ENCODE assay signal across 9 cellular contexts in genomic region chr21:42845296-42845965, GRCh38. TPM values are rescaled to one million over a fixed set of nuclear protein-coding genes. Genes with fewer than 3 reads are reported as not detected.
DNase-seq lines count a peak whose midpoint lies in the region; ATAC-seq and TF ChIP-seq lines count a peak whose summit lies in the region.
"Had no signal": no experiment of that assay in that cellular context is flagged by ENCODE, and none has a peak within 500 bp of the region (broad histone marks: within the 10 kb centered on the region; RNA-seq: fewer than 3 reads in every experiment).

No MANE protein-coding gene starts in this region.

- peaks cover 39% of the 10 kb centered on the region for H3K36me3 Mint-ChIP-seq in activated CD8-positive, alpha-beta memory T cell treated with anti-CD3 and anti-CD28 coated beads, Interleukin-2, amount 10 ng/mL, durations not matched to agents 7 days and 5 days

- 74% methylated on average over 11 of the region's 21 CpGs for WGBS in right lobe of liver (ENCODE audit: insufficient coverage, low coverage, low lambda C conversion rate, missing lambda C conversion rate)

- H3K9me3 ChIP-seq in right lobe of liver = no peaks in the 10 kb centered on the region

- intact Hi-C loops in right lobe of liver (cut with DNase I) = no loop called here

- H3K4me1 ChIP-seq in right lobe of liver = peaks cover 0 to 19% (median 12%) of the 10 kb centered on the region in 4 donors

- TF ChIP-seq CTCF in right lobe of liver (IDR thresholded peaks at IDR 0.05) = no peak

- H3K27me3 Mint-ChIP-seq in activated CD8-positive, alpha-beta memory T cell treated with anti-CD3 and anti-CD28 coated beads, Interleukin-2, amount 10 ng/mL, durations not matched to agents 7 days and 5 days = no peaks in the 10 kb centered on the region

- no peak overlapping the region for H3K4me3 ChIP-seq in right lobe of liver

- H3K27ac Mint-ChIP-seq in activated CD8-positive, alpha-beta memory T cell treated with anti-CD3 and anti-CD28 coated beads, Interleukin-2, amount 10 ng/mL, durations not matched to agents 7 days and 5 days = no peak overlapping the region

- peaks cover 5% of the 10 kb centered on the region for H3K4me1 Mint-ChIP-seq in activated CD8-positive, alpha-beta memory T cell treated with anti-CD3 and anti-CD28 coated beads, Interleukin-2, amount 10 ng/mL, durations not matched to agents 7 days and 5 days

- H3K4me3 Mint-ChIP-seq in activated CD8-positive, alpha-beta memory T cell treated with anti-CD3 and anti-CD28 coated beads, Interleukin-2, amount 10 ng/mL, durations not matched to agents 7 days and 5 days = no peak overlapping the region

- DNase-seq in activated CD8-positive, alpha-beta memory T cell treated with anti-CD3 and anti-CD28 coated beads for 24 hours = peak; percentile 50
- no peak for DNase-seq in activated CD8-positive, alpha-beta memory T cell treated with anti-CD3 and anti-CD28 coated beads, Interleukin-2, amount 10 ng/mL, durations not matched to agents 7 days and 5 days
- DNase-seq in caudate nucleus (lab: John Stamatoyannopoulos, UW) (peak in 25 of 61 donors; percentile 3 to 67 (median 29)), right lobe of liver (peak; percentile 51 to 82 (median 68)), stromal cell of bone marrow (ENCODE audit: low read depth) (peak; percentile 17), AML-193 (lab: John Stamatoyannopoulos, UW) (no peak)
- DNase-seq in stimulated activated CD4-positive, alpha-beta T cell treated with anti-CD3 and anti-CD28 coated beads, Interleukin-1b, Interleukin-23, amount 100 ng/mL, for 48 hours = no peak
- DNase-seq: GOT3 had no signal

- no peak for TF ChIP-seq POLR2A in right lobe of liver (IDR thresholded peaks at IDR 0.05)

- no peaks in the 10 kb centered on the region for H3K9me3 Mint-ChIP-seq in activated CD8-positive, alpha-beta memory T cell treated with anti-CD3 and anti-CD28 coated beads, Interleukin-2, amount 10 ng/mL, durations not matched to agents 7 days and 5 days (ENCODE audit: low read depth)

- no peak for ATAC-seq in activated CD8-positive, alpha-beta memory T cell treated with anti-CD3 and anti-CD28 coated beads, Interleukin-2, amount 10 ng/mL, durations not matched to agents 7 days and 5 days
- ATAC-seq in right lobe of liver (peak; percentile 59 to 78 (median 70)), GM19397 (IDR thresholded peaks at IDR 0.05; ENCODE audit: unreplicated experiment) (no peak)

- peaks cover 0 to 39% (median 8%) of the 10 kb centered on the region in 4 donors for H3K36me3 ChIP-seq in right lobe of liver

- H3K27ac ChIP-seq in caudate nucleus (ENCODE audit: low read depth, low read length) (peak overlapping the region; percentile 56), right lobe of liver (peak overlapping the region in 1 of 3 donors; percentile 43)

- CTCF ChIA-PET in activated CD8-positive, alpha-beta memory T cell treated with anti-CD3 and anti-CD28 coated beads, Interleukin-2, amount 10 ng/mL, durations not matched to agents 7 days and 5 days (lab: Charles Lee) = interaction anchor here (0.9 kb wide), 1 partner anchor 8 kb away, joined by 3 read pairs; no protein-coding TSS in a partner anchor

- H3K27me3 ChIP-seq in right lobe of liver = no peaks in the 10 kb centered on the region

RNA-seq across cellular contexts. Expression of gene WDR4, which starts 33.9 kb away (rescaled TPM):
- total RNA-seq in activated CD8-positive, alpha-beta memory T cell treated with anti-CD3 and anti-CD28 coated beads, Interleukin-2, amount 10 ng/mL, durations not matched to agents 7 days and 5 days = 10 to 100 TPM; 39.7 to 43.6 TPM
- 10 to 100 TPM in 1 of 6 experiments, 1 to 10 TPM in 5; 6.3 to 10.5 (median 8.0) TPM for total RNA-seq in right lobe of liver

RNA-seq across cellular contexts. Expression of gene NDUFV3, which starts 47.7 kb away (rescaled TPM):
- 10 to 100 TPM; 27.1 to 31.9 TPM for total RNA-seq in activated CD8-positive, alpha-beta memory T cell treated with anti-CD3 and anti-CD28 coated beads, Interleukin-2, amount 10 ng/mL, durations not matched to agents 7 days and 5 days
- 10 to 100 TPM; 18.9 to 39.1 (median 23.6) TPM for total RNA-seq in right lobe of liver

Comparison
In these comparisons a context has a peak if more than half of its experiments do, and no peak if none do; other contexts are left out.
1. DNase-seq: peak in activated CD8-positive, alpha-beta memory T cell treated with anti-CD3 and anti-CD28 coated beads for 24 hours (single experiment), right lobe of liver (3 of 3) and stromal cell of bone marrow (single experiment); none in activated CD8-positive, alpha-beta memory T cell treated with anti-CD3 and anti-CD28 coated beads, Interleukin-2, amount 10 ng/mL, durations not matched to agents 7 days and 5 days (single experiment), stimulated activated CD4-positive, alpha-beta T cell treated with anti-CD3 and anti-CD28 coated beads, Interleukin-1b, Interleukin-23, amount 100 ng/mL, for 48 hours (single experiment) and AML-193 (0 of 2).
2. ATAC-seq: peak in right lobe of liver (4 of 4); none in activated CD8-positive, alpha-beta memory T cell treated with anti-CD3 and anti-CD28 coated beads, Interleukin-2, amount 10 ng/mL, durations not matched to agents 7 days and 5 days (single experiment) and GM19397 (single experiment).